ENCODE assay signal across 13 cellular contexts in genomic region chr14:64722842-64723447, GRCh38. TPM values are rescaled to one million over a fixed set of nuclear protein-coding genes. Genes with fewer than 3 reads are reported as not detected.
A peak's percentile ranks its signal among the peaks of the same experiment; 100 is the strongest.
DNase-seq lines count a peak whose midpoint lies in the region; ATAC-seq, FAIRE-seq and TF ChIP-seq lines count a peak whose summit lies in the region.
"Had no signal": no experiment of that assay in that cellular context is flagged by ENCODE, and none has a peak within 500 bp of the region (broad histone marks: within the 10 kb centered on the region; RNA-seq: fewer than 3 reads in every experiment).

No MANE protein-coding gene starts in this region.

- CTCF ChIA-PET in A549 (lab: Yijun Ruan, JAX): interaction anchor here (1.1 kb wide), 2 partner anchors 39 to 87 kb away, joined by 3 read pairs; no protein-coding TSS in a partner anchor
- CTCF ChIA-PET in T-cell (lab: Charles Lee): interaction anchor here (0.7 kb wide), 2 partner anchors 23 to 192 kb away, joined by 3 to 5 read pairs; no protein-coding TSS in a partner anchor

- no peak for TF ChIP-seq CTCF in A549 (IDR thresholded peaks at IDR 0.05)
- TF ChIP-seq CTCF in progenitor cell of endocrine pancreas (IDR thresholded peaks at IDR 0.05; ENCODE audit: unreplicated experiment): no peak
- no peak for TF ChIP-seq CTCF in endothelial cell (IDR thresholded peaks at IDR 0.05; ENCODE audit: unreplicated experiment)

- H3K4me1 Mint-ChIP-seq in T-cell (peaks cover 59 to 100% (median 89%) of the 10 kb centered on the region in 3 donors), progenitor cell of endocrine pancreas (ENCODE audit: low read depth) (peaks cover 54% of the 10 kb centered on the region), endothelial cell (ENCODE audit: unreplicated experiment) (peaks cover 22% of the 10 kb centered on the region)
- peaks cover 74 to 86% of the 10 kb centered on the region in 2 donors for H3K4me1 Mint-ChIP-seq in effector memory CD8-positive, alpha-beta T cell (ENCODE audit: low read depth in 2 of 2)

- peak overlapping the region; percentile 81 to 84; a peak in 5 of 6 replicates for H3K27ac ChIP-seq in A549
- H3K27ac ChIP-seq: C4-2B, prostate gland had no signal

- no peak overlapping the region for H3K4me3 ChIP-seq in A549
- H3K4me3 ChIP-seq: cardiac muscle cell, prostate gland had no signal

- no peaks in the 10 kb centered on the region for H3K9me3 ChIP-seq in A549
- H3K9me3 ChIP-seq: prostate gland had no signal

- no peaks in the 10 kb centered on the region for H3K9me3 Mint-ChIP-seq in T-cell
- no peaks in the 10 kb centered on the region for H3K9me3 Mint-ChIP-seq in effector memory CD8-positive, alpha-beta T cell
- no peaks in the 10 kb centered on the region for H3K9me3 Mint-ChIP-seq in progenitor cell of endocrine pancreas (ENCODE audit: low read depth)
- H3K9me3 Mint-ChIP-seq in endothelial cell (ENCODE audit: unreplicated experiment): no peaks in the 10 kb centered on the region

- H3K4me2 ChIP-seq in A549: no peak overlapping the region; the same call in 2 of the 3 replicates

- H3K27ac Mint-ChIP-seq in T-cell (peak overlapping the region; percentile 94 to 96), progenitor cell of endocrine pancreas (peak overlapping the region; percentile 64), endothelial cell (ENCODE audit: unreplicated experiment) (no peak overlapping the region)
- peak overlapping the region; percentile 96 to 97 for H3K27ac Mint-ChIP-seq in effector memory CD8-positive, alpha-beta T cell

- POLR2A ChIA-PET in A549 (lab: Yijun Ruan, JAX): no interaction called here
- POLR2A ChIA-PET in T-cell (lab: Charles Lee): interaction anchor here in 1 of 2 donors (0.6 kb wide), 2 partner anchors 17 to 39 kb away, joined by 3 read pairs; no protein-coding TSS in a partner anchor

- H3K27me3 Mint-ChIP-seq in T-cell: no peaks in the 10 kb centered on the region
- no peaks in the 10 kb centered on the region for H3K27me3 Mint-ChIP-seq in effector memory CD8-positive, alpha-beta T cell
- no peaks in the 10 kb centered on the region for H3K27me3 Mint-ChIP-seq in progenitor cell of endocrine pancreas
- H3K27me3 Mint-ChIP-seq in endothelial cell (ENCODE audit: unreplicated experiment): peaks cover 9% of the 10 kb centered on the region

- DNase-seq in A549 (ENCODE audit: low read depth in 1 of 2, low spot score in 1 of 2): no peak
- peak in 19 of 34 experiments; percentile 9 to 45 (median 25) for DNase-seq in T-cell
- DNase-seq in effector memory CD8-positive, alpha-beta T cell: peak in 1 of 3 experiments; percentile 31
- no peak for DNase-seq in progenitor cell of endocrine pancreas (ENCODE audit: low spot score, unreplicated experiment)
- DNase-seq in GM12891 (ENCODE audit: insufficient read length, low spot score): no peak
- DNase-seq in endothelial cell (ENCODE audit: low spot score): no peak
- DNase-seq: foreskin fibroblast, NCI-H774 had no signal

- no peak for TF ChIP-seq EP300 in A549 (IDR thresholded peaks at IDR 0.05)

- TF ChIP-seq POLR2A in A549 (IDR thresholded peaks at IDR 0.05; ENCODE audit: low read length) (no peak), GM12891 (IDR thresholded peaks at IDR 0.05; ENCODE audit: low read depth, low read length) (no peak)

- H3K36me3 Mint-ChIP-seq in T-cell: no peaks in the 10 kb centered on the region
- H3K36me3 Mint-ChIP-seq in effector memory CD8-positive, alpha-beta T cell (ENCODE audit: insufficient read depth): peaks cover 22% of the 10 kb centered on the region
- peaks cover 6% of the 10 kb centered on the region for H3K36me3 Mint-ChIP-seq in progenitor cell of endocrine pancreas (ENCODE audit: insufficient read depth)
- peaks cover 11% of the 10 kb centered on the region for H3K36me3 Mint-ChIP-seq in endothelial cell (ENCODE audit: low read depth, unreplicated experiment)

- ATAC-seq in A549: no peak
- peak; percentile 81 to 91 (median 86) for ATAC-seq in T-cell (replicated peaks in 1 of 4)
- peak; percentile 71 for ATAC-seq in effector memory CD8-positive, alpha-beta T cell (replicated peaks)
- ATAC-seq in GM21515 (IDR thresholded peaks at IDR 0.05; ENCODE audit: unreplicated experiment): no peak
- no peak for ATAC-seq in HG02798 (IDR thresholded peaks at IDR 0.05; ENCODE audit: poor library complexity, unreplicated experiment)

- TF ChIP-seq RAD21 in A549 (conservative IDR thresholded peaks at IDR 0.05 in 1 of 2, IDR thresholded peaks at IDR 0.05 in 1 of 2): no peak

- peaks cover 93% of the 10 kb centered on the region for H3K4me1 ChIP-seq in A549

- WGBS in A549 (ENCODE audit: missing lambda C conversion rate): 90% methylated on average over 5 of the region's 5 CpGs

- no peak for FAIRE-seq in A549 (lab: Jason Lieb, UNC)
- FAIRE-seq in GM12891 (lab: Jason Lieb, UNC): no peak

- H3K4me3 Mint-ChIP-seq in T-cell: peak overlapping the region; percentile 21 to 68 (median 54)
- peak overlapping the region; percentile 80 to 81 for H3K4me3 Mint-ChIP-seq in effector memory CD8-positive, alpha-beta T cell
- no peak overlapping the region for H3K4me3 Mint-ChIP-seq in progenitor cell of endocrine pancreas (ENCODE audit: low read depth)
- no peak overlapping the region for H3K4me3 Mint-ChIP-seq in endothelial cell (ENCODE audit: unreplicated experiment)

TF ChIP-seq in A549, 52 proteins besides CTCF, POLR2A, EP300 and RAD21 (continues in another document):
- TF ChIP-seq, protein P1, sequence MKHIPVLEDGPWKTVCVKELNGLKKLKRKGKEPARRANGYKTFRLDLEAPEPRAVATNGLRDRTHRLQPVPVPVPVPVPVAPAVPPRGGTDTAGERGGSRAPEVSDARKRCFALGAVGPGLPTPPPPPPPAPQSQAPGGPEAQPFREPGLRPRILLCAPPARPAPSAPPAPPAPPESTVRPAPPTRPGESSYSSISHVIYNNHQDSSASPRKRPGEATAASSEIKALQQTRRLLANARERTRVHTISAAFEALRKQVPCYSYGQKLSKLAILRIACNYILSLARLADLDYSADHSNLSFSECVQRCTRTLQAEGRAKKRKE (CRISPR knock-in tag; IDR thresholded peaks at IDR 0.05; ENCODE audit: low read depth): no peak
- TF ChIP-seq TFCP2L1 (CRISPR knock-in tag; IDR thresholded peaks at IDR 0.05) (no peak), SMC3 (IDR thresholded peaks at IDR 0.05) (no peak), KDM5A (IDR thresholded peaks at IDR 0.05) (no peak), NPAS2 (CRISPR knock-in tag; IDR thresholded peaks at IDR 0.05; ENCODE audit: borderline replicate concordance) (no peak), BCL3 (IDR thresholded peaks at IDR 0.05) (no peak), RARB (CRISPR knock-in tag; IDR thresholded peaks at IDR 0.05) (no peak)

TF ChIP-seq in GM12891, 5 proteins besides CTCF, POLR2A, EP300 and RAD21:
- TF ChIP-seq POU2F2 (IDR thresholded peaks at IDR 0.05; ENCODE audit: low read depth, low read length) (no peak), POLR2AphosphoS5 (IDR thresholded peaks at IDR 0.05; ENCODE audit: low read depth, low read length) (no peak), TAF1 (IDR thresholded peaks at IDR 0.05; ENCODE audit: low read depth, low read length) (no peak), SPI1 (IDR thresholded peaks at IDR 0.05; ENCODE audit: low read depth, low read length) (no peak), PAX5 (IDR thresholded peaks at IDR 0.05; ENCODE audit: insufficient read depth, low read length, severe bottlenecking) (no peak)
TF ChIP-seq in GM12891: peak in this region for 0.

RNA-seq across cellular contexts. Expression of gene PLEKHG3, which starts 18.7 kb away (rescaled TPM):
- polyA plus RNA-seq in A549 (2011; rRNA removed) (29.8 and 30.5 TPM in 2 replicates), A549 (2017; fragmentation: RNase III; extraction: RNeasy Plus Mini Kit Qiagen cat#74134 plus additional on column Dnase treatment) (21.9 to 26.4 TPM (median 23.2 TPM) in 3 replicates)
- polyA plus RNA-seq in A549 (2012; cell fraction: cytosol; rRNA removed): 23.4 and 33.9 TPM in 2 replicates
- 69.3 and 101 TPM in 2 replicates for polyA plus RNA-seq in A549 (2012; cell fraction: nucleus; rRNA removed)
- polyA minus RNA-seq in A549 (2011; rRNA and poly(A)+ RNA removed): 46.3 and 47.5 TPM in 2 replicates
- total RNA-seq in T-cell (10 to 100 TPM; 12.4 to 58.2 (median 27.3) TPM), progenitor cell of endocrine pancreas (76.0 and 81.0 TPM in 2 replicates), endothelial cell (ENCODE audit: unreplicated experiment) (31.4 TPM)
- 0.37 TPM for polyA plus RNA-seq in GM12891 (2012; ENCODE audit: low read depth, missing spikeins)

Comparison
In these comparisons a context has a peak if more than half of its experiments do, and no peak if none do; other contexts are left out.
1. ATAC-seq: peak in T-cell (4 of 4) and effector memory CD8-positive, alpha-beta T cell (single experiment); none in A549 (0 of 2), GM21515 (single experiment) and HG02798 (single experiment).
2. DNase-seq: peak in T-cell (19 of 34); none in A549 (0 of 2), progenitor cell of endocrine pancreas (single experiment), GM12891 (single experiment) and endothelial cell (single experiment).
3. H3K4me3 Mint-ChIP-seq: peak in T-cell (3 of 3) and effector memory CD8-positive, alpha-beta T cell (2 of 2); none in progenitor cell of endocrine pancreas (single experiment) and endothelial cell (single experiment).